Comparison of ENCODE assay signal across 8 cellular contexts in the genomic region with DNA sequence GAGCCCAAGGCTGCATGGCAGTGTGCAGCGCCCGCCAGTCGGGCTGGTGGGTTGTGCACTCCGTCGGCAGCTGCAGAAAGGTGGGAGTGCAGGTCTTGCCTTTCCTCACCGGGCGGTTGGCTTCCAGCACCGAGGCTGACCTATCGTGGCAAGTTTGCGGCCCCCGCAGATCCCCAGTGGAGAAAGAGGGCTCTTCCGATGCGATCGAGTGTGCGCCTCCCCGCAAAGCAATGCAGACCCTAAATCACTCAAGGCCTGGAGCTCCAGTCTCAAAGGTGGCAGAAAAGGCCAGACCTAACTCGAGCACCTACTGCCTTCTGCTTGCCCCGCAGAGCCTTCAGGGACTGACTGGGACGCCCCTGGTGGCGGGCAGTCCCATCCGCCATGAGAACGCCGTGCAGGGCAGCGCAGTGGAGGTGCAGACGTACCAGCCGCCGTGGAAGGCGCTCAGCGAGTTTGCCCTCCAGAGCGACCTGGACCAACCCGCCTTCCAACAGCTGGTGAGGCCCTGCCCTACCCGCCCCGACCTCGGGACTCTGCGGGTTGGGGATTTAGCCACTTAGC. TPM values are rescaled to one million over a fixed set of nuclear protein-coding genes. Genes with fewer than 3 reads are reported as not detected.
DNase-seq lines count a peak whose midpoint lies in the region; ATAC-seq and TF ChIP-seq lines count a peak whose summit lies in the region.

No MANE protein-coding gene starts in this region.

- no peak overlapping the region for H3K27ac Mint-ChIP-seq in GM23338
- no peak overlapping the region for H3K27ac Mint-ChIP-seq in activated T-helper 17 cell treated with anti-CD3 and anti-CD28 coated beads, Interleukin-2, amount 50 U/mL, for 72 hours

- DNase-seq in AG09309 (ENCODE audit: low read depth) (no peak), GM23338 (ENCODE audit: low spot score) (peak; percentile 78), NCI-H2227 treated with DMSO at 0.1 percent for 48 hours (lab: John Stamatoyannopoulos, UW) (no peak)
- DNase-seq in stimulated activated naive CD8-positive, alpha-beta T cell treated with anti-CD3 and anti-CD28 coated beads, Interleukin-15, Interleukin-2, amounts not matched to agents 100 U/mL and 50 U/mL, for 24 hours = peak; percentile 66

- ATAC-seq in GM23338 (peak; percentile 14), HG03521 (IDR thresholded peaks at IDR 0.05; ENCODE audit: unreplicated experiment) (no peak), GM21737 (IDR thresholded peaks at IDR 0.05; ENCODE audit: unreplicated experiment) (no peak)
- peak; percentile 47 for ATAC-seq in activated T-helper 17 cell treated with anti-CD3 and anti-CD28 coated beads, Interleukin-2, amount 50 U/mL, for 72 hours (replicated peaks)
- ATAC-seq in stimulated activated naive CD8-positive, alpha-beta T cell treated with anti-CD3 and anti-CD28 coated beads, Interleukin-15, Interleukin-2, amounts not matched to agents 100 U/mL and 50 U/mL, for 24 hours = peak; percentile 55

- no peak overlapping the region for H3K27ac ChIP-seq in GM23338 (ENCODE audit: low read depth)
- no peak overlapping the region for H3K27ac ChIP-seq in iPS-18a (ENCODE audit: low read length)

- H3K9me3 Mint-ChIP-seq in GM23338 = peaks cover 8% of the 10 kb centered on the region
- H3K9me3 Mint-ChIP-seq in activated T-helper 17 cell treated with anti-CD3 and anti-CD28 coated beads, Interleukin-2, amount 50 U/mL, for 72 hours = no peaks in the 10 kb centered on the region

- no peaks in the 10 kb centered on the region for H3K9me2 ChIP-seq in GM23338 (ENCODE audit: insufficient read depth)

- peak overlapping the region; percentile 75 for H3K4me3 Mint-ChIP-seq in GM23338
- peak overlapping the region; percentile 83 for H3K4me3 Mint-ChIP-seq in activated T-helper 17 cell treated with anti-CD3 and anti-CD28 coated beads, Interleukin-2, amount 50 U/mL, for 72 hours

- H3K27me3 ChIP-seq in GM23338 (ENCODE audit: insufficient read depth) = peaks cover 97% of the 10 kb centered on the region
- H3K27me3 ChIP-seq in iPS-18a (ENCODE audit: control insufficient read depth, insufficient read depth, low read length) = peaks cover 100% of the 10 kb centered on the region

- H3K4me1 Mint-ChIP-seq in GM23338 = peaks cover 48% of the 10 kb centered on the region
- H3K4me1 Mint-ChIP-seq in activated T-helper 17 cell treated with anti-CD3 and anti-CD28 coated beads, Interleukin-2, amount 50 U/mL, for 72 hours = peaks cover 32% of the 10 kb centered on the region

- H3K9me3 ChIP-seq in iPS-18a (ENCODE audit: control insufficient read depth, low read depth, low read length) = peaks cover 4% of the 10 kb centered on the region

- peaks cover 52% of the 10 kb centered on the region for H3K4me1 ChIP-seq in GM23338 (ENCODE audit: insufficient read depth)
- peaks cover 28% of the 10 kb centered on the region for H3K4me1 ChIP-seq in iPS-18a (ENCODE audit: control insufficient read depth, low read depth, low read length)

- H3K27me3 Mint-ChIP-seq in GM23338 (ENCODE audit: insufficient read depth, low read depth, poor library complexity) = peaks cover 96% of the 10 kb centered on the region
- H3K27me3 Mint-ChIP-seq in activated T-helper 17 cell treated with anti-CD3 and anti-CD28 coated beads, Interleukin-2, amount 50 U/mL, for 72 hours = peaks cover 69% of the 10 kb centered on the region

- peaks cover 2% of the 10 kb centered on the region; the same call in 1 of the 3 replicates for H3K36me3 Mint-ChIP-seq in GM23338 (ENCODE audit: low read depth)
- H3K36me3 Mint-ChIP-seq in activated T-helper 17 cell treated with anti-CD3 and anti-CD28 coated beads, Interleukin-2, amount 50 U/mL, for 72 hours (ENCODE audit: low read depth) = peaks cover 35% of the 10 kb centered on the region

- peaks cover 12% of the 10 kb centered on the region for H3F3A ChIP-seq in GM23338 (replicated peaks; ENCODE audit: low read depth)

- H3K36me3 ChIP-seq in GM23338 (ENCODE audit: insufficient read depth) (no peaks in the 10 kb centered on the region), iPS-18a (ENCODE audit: control insufficient read depth, low read depth, low read length) (no peaks in the 10 kb centered on the region)

- peak overlapping the region; percentile 94 for H2AFZ ChIP-seq in GM23338

- H3K4me2 ChIP-seq in GM23338 = peak overlapping the region; percentile 86

- TF ChIP-seq CTCF in AG09309 (IDR thresholded peaks at IDR 0.05; ENCODE audit: control insufficient read depth, insufficient read depth, low read depth, low read length, missing control alignments) (peak; percentile 22), GM23338 (conservative IDR thresholded peaks at IDR 0.05; ENCODE audit: low read depth in 2 of 2) (peak; percentile 27 to 30; a peak in 3 of 4 replicates)

- H3K4me3 ChIP-seq in AG09309 (ENCODE audit: control insufficient read depth, low read depth, low read length) (peak overlapping the region; percentile 18; the same call in 1 of the 2 replicates), GM23338 (peak overlapping the region; percentile 50), iPS-18a (ENCODE audit: low read length) (peak overlapping the region; percentile 33)

- H4K20me1 ChIP-seq in GM23338 (replicated peaks; ENCODE audit: insufficient read depth) = peaks cover 28% of the 10 kb centered on the region

- no peak overlapping the region for H3K9ac ChIP-seq in iPS-18a (ENCODE audit: low read length)

- H3K79me2 ChIP-seq in GM23338 (replicated peaks; ENCODE audit: insufficient read depth) = no peaks in the 10 kb centered on the region

TF ChIP-seq in GM23338, 12 proteins besides CTCF, POLR2A, EP300 and RAD21:
- TF ChIP-seq EZH2phosphoT487 (IDR thresholded peaks at IDR 0.05; ENCODE audit: unreplicated experiment) (peak; percentile 45), EZH2 (IDR thresholded peaks at IDR 0.05; ENCODE audit: low read depth, unreplicated experiment) (peak; percentile 91), REST (IDR thresholded peaks at IDR 0.05; ENCODE audit: unreplicated experiment) (no peak)

RNA-seq across cellular contexts. Expression of gene ISL2, which starts 4.3 kb away (rescaled TPM):
- 2.2 and 2.7 TPM in 2 replicates for total RNA-seq in GM23338 (2014; rRNA removed; shearing (Covaris generic))
- polyA plus RNA-seq in GM23338 (2016; fragmentation: Nextera tagmentation; extraction: Ambion mirVana) = 0.65 and 1.0 TPM in 2 replicates
- under 1 TPM in 1 of 2 donors, not detected in 1; 0.35 TPM for total RNA-seq in activated T-helper 17 cell treated with anti-CD3 and anti-CD28 coated beads, Interleukin-2, amount 50 U/mL, for 72 hours

RNA-seq across cellular contexts. Expression of gene ETFA, which starts 29.6 kb away (rescaled TPM):
- 52.9 and 62.3 TPM in 2 replicates for total RNA-seq in GM23338 (2014; rRNA removed; shearing (Covaris generic))
- polyA plus RNA-seq in GM23338 (2016; fragmentation: Nextera tagmentation; extraction: Ambion mirVana) = 61.7 and 69.1 TPM in 2 replicates
- 100 to 1,000 TPM; 113 to 185 TPM for total RNA-seq in activated T-helper 17 cell treated with anti-CD3 and anti-CD28 coated beads, Interleukin-2, amount 50 U/mL, for 72 hours

Comparison
In these comparisons a context has a peak if more than half of its experiments do, and no peak if none do; other contexts are left out.
1. DNase-seq: peak in GM23338 (single experiment) and stimulated activated naive CD8-positive, alpha-beta T cell treated with anti-CD3 and anti-CD28 coated beads, Interleukin-15, Interleukin-2, amounts not matched to agents 100 U/mL and 50 U/mL, for 24 hours (single experiment); none in AG09309 (single experiment) and NCI-H2227 treated with DMSO at 0.1 percent for 48 hours (single experiment).
2. ATAC-seq: peak in GM23338 (single experiment), activated T-helper 17 cell treated with anti-CD3 and anti-CD28 coated beads, Interleukin-2, amount 50 U/mL, for 72 hours (single experiment) and stimulated activated naive CD8-positive, alpha-beta T cell treated with anti-CD3 and anti-CD28 coated beads, Interleukin-15, Interleukin-2, amounts not matched to agents 100 U/mL and 50 U/mL, for 24 hours (single experiment); none in HG03521 (single experiment) and GM21737 (single experiment).
3. Peak in every context shown above with its lines, with median percentiles within 50 percentile points of each other: H3K4me3 ChIP-seq.